ENCODE assay signal across 8 cellular contexts in genomic region chr14:103057028-103057371, GRCh38.
DNase-seq lines count a peak whose midpoint lies in the region; ATAC-seq lines count a peak whose summit lies in the region.

No MANE protein-coding gene starts in this region.

- H3K27ac ChIP-seq in HUES48 (ENCODE audit: low read depth, low read length) (peak overlapping the region; percentile 64), duodenal mucosa (ENCODE audit: low read depth, low read length) (peak overlapping the region; percentile 95), muscle layer of colon (ENCODE audit: low read depth, low read length) (peak overlapping the region; percentile 68)

- DNase-seq in activated CD4-positive, alpha-beta T cell treated with anti-CD3 and anti-CD28 coated beads, Interleukin-2, amount 50 U/mL, for 1 hour = no peak
- DNase-seq in activated gamma-delta T cell (lab: John Stamatoyannopoulos, UW) (no peak), GM19240 (ENCODE audit: insufficient read length, low spot score) (no peak)
- no peak for DNase-seq in T-helper 2 cell treated with Interferon-gamma antibody and Interleukin-4, amounts not matched to agents 5 μg/mL and 100 μg/mL, for 36 hours (ENCODE audit: low spot score)

- ATAC-seq in GM18517 (IDR thresholded peaks at IDR 0.05; ENCODE audit: unreplicated experiment) = peak; percentile 32

- H3K9me3 ChIP-seq in HUES48 (ENCODE audit: control insufficient read depth, insufficient read depth, low read length) (no peaks in the 10 kb centered on the region), duodenal mucosa (ENCODE audit: control insufficient read depth in 1 of 2, low read length in 2 of 2) (no peaks in the 10 kb centered on the region), muscle layer of colon (ENCODE audit: low read length) (no peaks in the 10 kb centered on the region)

- H3K36me3 Mint-ChIP-seq in T-helper 2 cell treated with Interferon-gamma antibody and Interleukin-4, amounts not matched to agents 5 μg/mL and 100 μg/mL, for 36 hours (ENCODE audit: low read depth) = no peaks in the 10 kb centered on the region

- no peaks in the 10 kb centered on the region for H3K27me3 ChIP-seq in HUES48 (ENCODE audit: control insufficient read depth, insufficient read depth, low read length)
- H3K27me3 ChIP-seq in duodenal mucosa (ENCODE audit: control insufficient read depth in 1 of 2, insufficient read depth in 2 of 2, low read length in 2 of 2) = no peaks in the 10 kb centered on the region
- H3K27me3 ChIP-seq in muscle layer of colon (ENCODE audit: control insufficient read depth in 1 of 2, insufficient read depth in 2 of 2, low read length in 2 of 2) = no peaks in the 10 kb centered on the region

- 0 out of 2 replicates have a peak, but pooled peaks cover 7% of the 10 kb centered on the region for H3K4me1 ChIP-seq in HUES48 (ENCODE audit: control insufficient read depth, insufficient read depth, low read length)
- H3K4me1 ChIP-seq in duodenal mucosa (ENCODE audit: control insufficient read depth in 1 of 2, insufficient read depth in 2 of 2, low read length in 2 of 2) = peaks cover 25% of the 10 kb centered on the region in 2 donors
- H3K4me1 ChIP-seq in muscle layer of colon (ENCODE audit: insufficient read depth, low read length) = peaks cover 30% of the 10 kb centered on the region

- H3K36me3 ChIP-seq in HUES48 (ENCODE audit: control insufficient read depth, insufficient read depth, low read length) = no peaks in the 10 kb centered on the region
- no peaks in the 10 kb centered on the region for H3K36me3 ChIP-seq in duodenal mucosa (ENCODE audit: control insufficient read depth in 1 of 2, insufficient read depth in 2 of 2, low read length in 2 of 2)
- H3K36me3 ChIP-seq in muscle layer of colon (ENCODE audit: insufficient read depth, low read length) = no peaks in the 10 kb centered on the region

- H3K9ac ChIP-seq in HUES48 (ENCODE audit: low read depth, low read length) (peak overlapping the region; percentile 56; the same call in 1 of the 2 replicates), duodenal mucosa (ENCODE audit: low read depth in 1 of 2, low read length in 2 of 2) (peak overlapping the region; percentile 79 to 91), muscle layer of colon (ENCODE audit: low read length) (no peak overlapping the region)

- H3K4me3 Mint-ChIP-seq in T-helper 2 cell treated with Interferon-gamma antibody and Interleukin-4, amounts not matched to agents 5 μg/mL and 100 μg/mL, for 36 hours = no peak overlapping the region

- no peaks in the 10 kb centered on the region for H3K4me1 Mint-ChIP-seq in T-helper 2 cell treated with Interferon-gamma antibody and Interleukin-4, amounts not matched to agents 5 μg/mL and 100 μg/mL, for 36 hours (ENCODE audit: low read depth)

- H3K4me3 ChIP-seq in HUES48 (ENCODE audit: low read depth, low read length) (peak overlapping the region; percentile 80), duodenal mucosa (ENCODE audit: low read depth in 1 of 2, low read length in 2 of 2) (peak overlapping the region; percentile 66 to 91), muscle layer of colon (ENCODE audit: low read depth in 1 of 2, low read length in 2 of 2) (peak overlapping the region; percentile 48 to 85)

- H3K27ac Mint-ChIP-seq in T-helper 2 cell treated with Interferon-gamma antibody and Interleukin-4, amounts not matched to agents 5 μg/mL and 100 μg/mL, for 36 hours = no peak overlapping the region

- peaks cover 53% of the 10 kb centered on the region for H3K27me3 Mint-ChIP-seq in T-helper 2 cell treated with Interferon-gamma antibody and Interleukin-4, amounts not matched to agents 5 μg/mL and 100 μg/mL, for 36 hours (ENCODE audit: low read depth)

- no peaks in the 10 kb centered on the region for H3K9me3 Mint-ChIP-seq in T-helper 2 cell treated with Interferon-gamma antibody and Interleukin-4, amounts not matched to agents 5 μg/mL and 100 μg/mL, for 36 hours
